Comparison of ENCODE assay signal across 8 cellular contexts in genomic region chr10:67763499-67764011, GRCh38.
DNase-seq lines count a peak whose midpoint lies in the region; ATAC-seq and TF ChIP-seq lines count a peak whose summit lies in the region.

No MANE protein-coding gene starts in this region.

- peaks cover 2% of the 10 kb centered on the region for H3K36me3 Mint-ChIP-seq in activated CD4-positive, alpha-beta T cell treated with anti-CD3 and anti-CD28 coated beads, Interleukin-2, amount 10 ng/mL, durations not matched to agents 7 days and 5 days (ENCODE audit: low read depth)

- DNase-seq in NCI-H2171 treated with DMSO at 0.1 percent for 48 hours (lab: John Stamatoyannopoulos, UW) (peak; percentile 75), coronary artery (ENCODE audit: low spot score) (peak; percentile 79), left kidney (ENCODE audit: low read depth, low spot score) (peak; percentile 92), NOMO-1 treated with DMSO at 0.1 percent for 48 hours (lab: John Stamatoyannopoulos, UW; ENCODE audit: unreplicated experiment) (no peak)
- DNase-seq in activated CD4-positive, alpha-beta T cell treated with anti-CD3 and anti-CD28 coated beads, Interleukin-2, amount 10 ng/mL, durations not matched to agents 7 days and 5 days, result peak; percentile 77
- peak; percentile 82 to 83 for DNase-seq in stimulated activated CD4-positive, alpha-beta T cell treated with anti-CD3 and anti-CD28 coated beads, Interleukin-2, amount 100 ng/mL, for 24 hours

- peaks cover 2% of the 10 kb centered on the region for H3K27me3 Mint-ChIP-seq in activated CD4-positive, alpha-beta T cell treated with anti-CD3 and anti-CD28 coated beads, Interleukin-2, amount 10 ng/mL, durations not matched to agents 7 days and 5 days

- H3K4me3 ChIP-seq in coronary artery, result peak overlapping the region; percentile 74

- POLR2A ChIA-PET in activated CD4-positive, alpha-beta T cell treated with anti-CD3 and anti-CD28 coated beads, Interleukin-2, amount 10 ng/mL, durations not matched to agents 7 days and 5 days (lab: Charles Lee), result interaction anchor here (1.8 kb wide), 1 partner anchor 24 kb away, joined by 4 read pairs; no protein-coding TSS in a partner anchor

- CTCF ChIA-PET in activated CD4-positive, alpha-beta T cell treated with anti-CD3 and anti-CD28 coated beads, Interleukin-2, amount 10 ng/mL, durations not matched to agents 7 days and 5 days (lab: Charles Lee), result interaction anchor here (0.7 to 2.5 kb wide), 7 partner anchors 10 to 83 kb away, joined by 3 to 9 read pairs (median 6); no protein-coding TSS in a partner anchor

- peak overlapping the region; percentile 77 for H3K4me3 Mint-ChIP-seq in activated CD4-positive, alpha-beta T cell treated with anti-CD3 and anti-CD28 coated beads, Interleukin-2, amount 10 ng/mL, durations not matched to agents 7 days and 5 days

- peak overlapping the region; percentile 95 for H3K27ac Mint-ChIP-seq in activated CD4-positive, alpha-beta T cell treated with anti-CD3 and anti-CD28 coated beads, Interleukin-2, amount 10 ng/mL, durations not matched to agents 7 days and 5 days

- peak overlapping the region; percentile 93 to 94 for H3K27ac ChIP-seq in coronary artery

- peaks cover 21% of the 10 kb centered on the region for H3K4me1 Mint-ChIP-seq in activated CD4-positive, alpha-beta T cell treated with anti-CD3 and anti-CD28 coated beads, Interleukin-2, amount 10 ng/mL, durations not matched to agents 7 days and 5 days

- no peaks in the 10 kb centered on the region for H3K9me3 Mint-ChIP-seq in activated CD4-positive, alpha-beta T cell treated with anti-CD3 and anti-CD28 coated beads, Interleukin-2, amount 10 ng/mL, durations not matched to agents 7 days and 5 days

- no peak for TF ChIP-seq CTCF in coronary artery (IDR thresholded peaks at IDR 0.05)

- ATAC-seq in GM18517 (IDR thresholded peaks at IDR 0.05; ENCODE audit: unreplicated experiment) (peak; percentile 26), HG02973 (IDR thresholded peaks at IDR 0.05; ENCODE audit: unreplicated experiment) (peak; percentile 30)
